Comparison of ENCODE assay signal across 1 cellular context in the genomic region with DNA sequence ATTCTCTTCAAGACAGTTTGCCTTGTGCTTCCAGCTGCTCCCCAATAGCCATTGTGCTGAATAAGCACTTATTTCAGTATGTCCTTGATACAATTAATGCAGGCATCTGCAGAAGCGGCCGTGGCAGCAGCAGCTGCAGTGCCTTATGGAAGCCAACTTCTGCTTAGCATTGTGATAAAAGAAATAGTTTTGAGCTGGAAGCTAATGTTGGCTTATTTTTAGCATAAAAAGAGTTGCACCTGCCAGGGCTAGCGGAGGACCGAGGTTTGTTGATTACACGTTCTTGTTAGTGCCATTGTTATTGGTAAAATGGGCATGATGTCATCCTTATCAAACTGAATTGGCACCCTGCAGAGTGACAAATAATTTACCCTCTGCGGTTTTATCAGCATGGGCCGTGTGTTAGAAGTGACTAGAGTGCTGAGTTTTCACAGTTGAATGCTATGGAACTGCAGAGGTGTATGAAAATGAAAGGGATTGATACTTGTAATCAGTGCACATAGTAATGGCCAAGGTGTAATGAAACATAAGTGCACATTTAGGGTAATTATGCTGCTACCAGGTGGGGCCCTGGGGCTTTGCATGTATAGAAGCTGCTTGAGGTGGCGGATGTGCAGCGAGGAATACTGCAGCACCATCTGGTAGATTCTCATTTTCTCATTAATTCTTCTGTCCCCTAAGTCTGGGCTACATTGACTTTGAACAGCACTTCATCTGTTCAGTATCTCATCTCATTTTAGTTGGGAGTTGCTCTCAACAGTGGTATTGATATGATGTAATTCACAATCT.
TF ChIP-seq lines count a peak whose summit lies in the region.

No MANE protein-coding gene starts in this region.

TF ChIP-seq in HEK293, 187 proteins besides CTCF, POLR2A, EP300 and RAD21 (continued from another document):
- TF ChIP-seq, protein P1, sequence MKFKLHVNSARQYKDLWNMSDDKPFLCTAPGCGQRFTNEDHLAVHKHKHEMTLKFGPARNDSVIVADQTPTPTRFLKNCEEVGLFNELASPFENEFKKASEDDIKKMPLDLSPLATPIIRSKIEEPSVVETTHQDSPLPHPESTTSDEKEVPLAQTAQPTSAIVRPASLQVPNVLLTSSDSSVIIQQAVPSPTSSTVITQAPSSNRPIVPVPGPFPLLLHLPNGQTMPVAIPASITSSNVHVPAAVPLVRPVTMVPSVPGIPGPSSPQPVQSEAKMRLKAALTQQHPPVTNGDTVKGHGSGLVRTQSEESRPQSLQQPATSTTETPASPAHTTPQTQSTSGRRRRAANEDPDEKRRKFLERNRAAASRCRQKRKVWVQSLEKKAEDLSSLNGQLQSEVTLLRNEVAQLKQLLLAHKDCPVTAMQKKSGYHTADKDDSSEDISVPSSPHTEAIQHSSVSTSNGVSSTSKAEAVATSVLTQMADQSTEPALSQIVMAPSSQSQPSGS (tag by site-specific recombination; IDR thresholded peaks at IDR 0.05; ENCODE audit: low read depth), result peak; percentile 95
- TF ChIP-seq ZNF214 (tag by site-specific recombination; IDR thresholded peaks at IDR 0.05; ENCODE audit: borderline replicate concordance) (no peak), BCL11B (tag by site-specific recombination; IDR thresholded peaks at IDR 0.05; ENCODE audit: low read depth) (no peak), ZNF223 (tag by site-specific recombination; IDR thresholded peaks at IDR 0.05) (no peak), ZBTB17 (tag by site-specific recombination; IDR thresholded peaks at IDR 0.05) (0 out of 2 replicates have a peak, but pooled peaks have one; percentile 36), ZBTB20 (tag by site-specific recombination; IDR thresholded peaks at IDR 0.05) (peak; percentile 65), ZNF530 (tag by site-specific recombination; IDR thresholded peaks at IDR 0.05; ENCODE audit: low read depth) (no peak)
- TF ChIP-seq, protein P2, sequence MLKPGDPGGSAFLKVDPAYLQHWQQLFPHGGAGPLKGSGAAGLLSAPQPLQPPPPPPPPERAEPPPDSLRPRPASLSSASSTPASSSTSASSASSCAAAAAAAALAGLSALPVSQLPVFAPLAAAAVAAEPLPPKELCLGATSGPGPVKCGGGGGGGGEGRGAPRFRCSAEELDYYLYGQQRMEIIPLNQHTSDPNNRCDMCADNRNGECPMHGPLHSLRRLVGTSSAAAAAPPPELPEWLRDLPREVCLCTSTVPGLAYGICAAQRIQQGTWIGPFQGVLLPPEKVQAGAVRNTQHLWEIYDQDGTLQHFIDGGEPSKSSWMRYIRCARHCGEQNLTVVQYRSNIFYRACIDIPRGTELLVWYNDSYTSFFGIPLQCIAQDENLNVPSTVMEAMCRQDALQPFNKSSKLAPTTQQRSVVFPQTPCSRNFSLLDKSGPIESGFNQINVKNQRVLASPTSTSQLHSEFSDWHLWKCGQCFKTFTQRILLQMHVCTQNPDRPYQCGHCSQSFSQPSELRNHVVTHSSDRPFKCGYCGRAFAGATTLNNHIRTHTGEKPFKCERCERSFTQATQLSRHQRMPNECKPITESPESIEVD (tag by site-specific recombination; IDR thresholded peaks at IDR 0.05), result peak; percentile 48
TF ChIP-seq in HEK293: peak in this region for 11.
